Comparison of ENCODE assay signal across 10 cellular contexts in genomic region chr18:12246849-12247808, GRCh38. TPM values are rescaled to one million over a fixed set of nuclear protein-coding genes. Genes with fewer than 3 reads are reported as not detected.
DNase-seq lines count a peak whose midpoint lies in the region; ATAC-seq and TF ChIP-seq lines count a peak whose summit lies in the region.
"Had no signal": no experiment of that assay in that cellular context is flagged by ENCODE, and none has a peak within 500 bp of the region (broad histone marks: within the 10 kb centered on the region; RNA-seq: fewer than 3 reads in every experiment).

No MANE protein-coding gene starts in this region.

- no peak overlapping the region for H3K4me3 Mint-ChIP-seq in activated naive CD8-positive, alpha-beta T cell treated with anti-CD3 and anti-CD28 coated beads, Interleukin-2, amount 50 U/mL, for 24 hours
- no peak overlapping the region for H3K4me3 Mint-ChIP-seq in activated naive CD8-positive, alpha-beta T cell treated with anti-CD3 and anti-CD28 coated beads for 36 hours

- H3K4me1 Mint-ChIP-seq in activated naive CD8-positive, alpha-beta T cell treated with anti-CD3 and anti-CD28 coated beads, Interleukin-2, amount 50 U/mL, for 24 hours = no peaks in the 10 kb centered on the region
- no peaks in the 10 kb centered on the region for H3K4me1 Mint-ChIP-seq in activated naive CD8-positive, alpha-beta T cell treated with anti-CD3 and anti-CD28 coated beads for 36 hours

- no peaks in the 10 kb centered on the region for H3K36me3 Mint-ChIP-seq in activated naive CD8-positive, alpha-beta T cell treated with anti-CD3 and anti-CD28 coated beads, Interleukin-2, amount 50 U/mL, for 24 hours (ENCODE audit: low read depth)
- H3K36me3 Mint-ChIP-seq in activated naive CD8-positive, alpha-beta T cell treated with anti-CD3 and anti-CD28 coated beads for 36 hours = no peaks in the 10 kb centered on the region

- no peaks in the 10 kb centered on the region for H3K27me3 ChIP-seq in RWPE2 (ENCODE audit: insufficient read depth, poor library complexity, severe bottlenecking)
- H3K27me3 ChIP-seq in subcutaneous abdominal adipose tissue (ENCODE audit: control insufficient read depth in 5 of 5, insufficient read depth in 4 of 5, low read length in 5 of 5) = peaks cover 0 to 4% (median 0%) of the 10 kb centered on the region in 5 donors
- H3K27me3 ChIP-seq in ascending aorta = no peaks in the 10 kb centered on the region

- no peak for ATAC-seq in activated naive CD8-positive, alpha-beta T cell treated with anti-CD3 and anti-CD28 coated beads, Interleukin-2, amount 50 U/mL, for 24 hours
- ATAC-seq in RWPE2 (ENCODE audit: low read depth) (no peak), Right ventricle myocardium superior (ENCODE audit: poor library complexity) (peak; percentile 73), GM21423 (IDR thresholded peaks at IDR 0.05; ENCODE audit: unreplicated experiment) (no peak)

- H3K4me1 ChIP-seq in RWPE2 (ENCODE audit: insufficient read depth, poor library complexity, severe bottlenecking) (no peaks in the 10 kb centered on the region), subcutaneous abdominal adipose tissue (ENCODE audit: control insufficient read depth in 5 of 5, insufficient read depth in 5 of 5, low read length in 5 of 5) (peaks cover 1 to 35% (median 17%) of the 10 kb centered on the region in 5 donors), ascending aorta (no peaks in the 10 kb centered on the region)

- DNase-seq in activated naive CD8-positive, alpha-beta T cell treated with anti-CD3 and anti-CD28 coated beads, Interleukin-2, amount 50 U/mL, for 24 hours = peak; percentile 7
- no peak for DNase-seq in activated naive CD8-positive, alpha-beta T cell treated with anti-CD3 and anti-CD28 coated beads for 36 hours
- DNase-seq in RWPE2 (ENCODE audit: low spot score) (no peak), Right ventricle myocardium superior (no peak), ascending aorta (ENCODE audit: low spot score in 2 of 2) (no peak), OCI-M2 (lab: John Stamatoyannopoulos, UW; ENCODE audit: unreplicated experiment) (no peak)
- DNase-seq: AML-193, NCI-H2029 treated with DMSO at 0.1 percent for 48 hours had no signal

- H3K4me3 ChIP-seq in RWPE2 (ENCODE audit: severe bottlenecking) (no peak overlapping the region), subcutaneous abdominal adipose tissue (ENCODE audit: low read depth in 1 of 5, low read length in 5 of 5) (no peak overlapping the region), ascending aorta (no peak overlapping the region)

- H3K9ac ChIP-seq in subcutaneous abdominal adipose tissue (ENCODE audit: low read length in 5 of 5) = no peak overlapping the region

- H3K27ac Mint-ChIP-seq in activated naive CD8-positive, alpha-beta T cell treated with anti-CD3 and anti-CD28 coated beads, Interleukin-2, amount 50 U/mL, for 24 hours = no peak overlapping the region
- no peak overlapping the region for H3K27ac Mint-ChIP-seq in activated naive CD8-positive, alpha-beta T cell treated with anti-CD3 and anti-CD28 coated beads for 36 hours

- H3K9me3 ChIP-seq in RWPE2 (ENCODE audit: severe bottlenecking) (no peaks in the 10 kb centered on the region), subcutaneous abdominal adipose tissue (ENCODE audit: control insufficient read depth in 5 of 5, low read length in 5 of 5) (no peaks in the 10 kb centered on the region), ascending aorta (no peaks in the 10 kb centered on the region)

- H3K27ac ChIP-seq in RWPE2 (ENCODE audit: poor library complexity, severe bottlenecking) = no peak overlapping the region
- peak overlapping the region; percentile 42 for H3K27ac ChIP-seq in subcutaneous abdominal adipose tissue (ENCODE audit: low read depth, low read length)
- H3K27ac ChIP-seq in ascending aorta = no peak overlapping the region

- intact Hi-C loops in Right ventricle myocardium superior (cut with DNase I) (no loop called here), ascending aorta (cut with DNase I) (no loop called here)

- peaks cover 27% of the 10 kb centered on the region for H3K27me3 Mint-ChIP-seq in activated naive CD8-positive, alpha-beta T cell treated with anti-CD3 and anti-CD28 coated beads, Interleukin-2, amount 50 U/mL, for 24 hours
- H3K27me3 Mint-ChIP-seq in activated naive CD8-positive, alpha-beta T cell treated with anti-CD3 and anti-CD28 coated beads for 36 hours = peaks cover 50% of the 10 kb centered on the region

- no peaks in the 10 kb centered on the region for H3K36me3 ChIP-seq in RWPE2 (ENCODE audit: low read depth)
- no peaks in the 10 kb centered on the region for H3K36me3 ChIP-seq in subcutaneous abdominal adipose tissue (ENCODE audit: control insufficient read depth in 5 of 5, insufficient read depth in 5 of 5, low read length in 5 of 5)
- H3K36me3 ChIP-seq in ascending aorta = no peaks in the 10 kb centered on the region

- peak; percentile 19 for TF ChIP-seq CTCF in RWPE2 (IDR thresholded peaks at IDR 0.05; ENCODE audit: poor library complexity, severe bottlenecking)
- peak in 1 of 3 experiments; percentile 6 for TF ChIP-seq CTCF in ascending aorta (IDR thresholded peaks at IDR 0.05)

- H3K9me3 Mint-ChIP-seq in activated naive CD8-positive, alpha-beta T cell treated with anti-CD3 and anti-CD28 coated beads, Interleukin-2, amount 50 U/mL, for 24 hours = no peaks in the 10 kb centered on the region
- H3K9me3 Mint-ChIP-seq in activated naive CD8-positive, alpha-beta T cell treated with anti-CD3 and anti-CD28 coated beads for 36 hours = no peaks in the 10 kb centered on the region

RNA-seq across cellular contexts. Expression of gene CIDEA, which starts 7.0 kb away (rescaled TPM):
- total RNA-seq in activated naive CD8-positive, alpha-beta T cell treated with anti-CD3 and anti-CD28 coated beads for 36 hours = not detected
- total RNA-seq in Right ventricle myocardium superior (0.91 TPM), ascending aorta (not detected)
